1 cellular context compared by ENCODE assay signal in the genomic region with DNA sequence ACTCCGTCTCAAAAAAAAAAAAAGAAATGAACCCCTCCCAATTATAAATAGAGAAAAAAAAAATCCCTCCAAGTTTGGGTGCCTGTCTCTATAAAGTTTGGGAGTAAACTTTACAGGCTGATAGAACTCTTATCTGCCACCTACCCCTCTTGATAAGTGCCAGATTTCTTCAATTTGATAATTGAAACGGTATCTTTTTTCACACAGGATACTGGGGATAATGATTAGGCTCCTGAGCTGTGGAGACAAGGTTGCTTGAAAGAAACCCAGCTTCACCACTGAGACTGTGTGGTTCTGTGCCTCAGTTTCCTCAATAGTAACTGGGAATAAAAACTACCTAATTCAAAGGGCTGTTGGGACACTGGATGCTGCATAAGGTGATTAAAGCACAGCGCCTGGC.
TF ChIP-seq lines count a peak whose summit lies in the region.

No MANE protein-coding gene starts in this region.

TF ChIP-seq in WTC11, 78 proteins besides CTCF, POLR2A, EP300 and RAD21 (continued from another document):
- TF ChIP-seq, protein P1, sequence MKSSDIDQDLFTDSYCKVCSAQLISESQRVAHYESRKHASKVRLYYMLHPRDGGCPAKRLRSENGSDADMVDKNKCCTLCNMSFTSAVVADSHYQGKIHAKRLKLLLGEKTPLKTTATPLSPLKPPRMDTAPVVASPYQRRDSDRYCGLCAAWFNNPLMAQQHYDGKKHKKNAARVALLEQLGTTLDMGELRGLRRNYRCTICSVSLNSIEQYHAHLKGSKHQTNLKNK (CRISPR knock-in tag; IDR thresholded peaks at IDR 0.05), result no peak
- TF ChIP-seq ZNF232 (CRISPR knock-in tag; IDR thresholded peaks at IDR 0.05) (no peak), EMX1 (CRISPR knock-in tag; IDR thresholded peaks at IDR 0.05) (no peak), KAT7 (CRISPR knock-in tag; IDR thresholded peaks at IDR 0.05; ENCODE audit: borderline replicate concordance) (no peak), NFE2L1 (CRISPR knock-in tag; IDR thresholded peaks at IDR 0.05) (no peak)
- TF ChIP-seq, protein P2, sequence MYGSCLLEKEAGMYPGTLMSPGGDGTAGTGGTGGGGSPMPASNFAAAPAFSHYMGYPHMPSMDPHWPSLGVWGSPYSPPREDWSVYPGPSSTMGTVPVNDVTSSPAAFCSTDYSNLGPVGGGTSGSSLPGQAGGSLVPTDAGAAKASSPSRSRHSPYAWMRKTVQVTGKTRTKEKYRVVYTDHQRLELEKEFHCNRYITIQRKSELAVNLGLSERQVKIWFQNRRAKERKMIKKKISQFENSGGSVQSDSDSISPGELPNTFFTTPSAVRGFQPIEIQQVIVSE (CRISPR knock-in tag; IDR thresholded peaks at IDR 0.05; ENCODE audit: borderline replicate concordance), result no peak
- TF ChIP-seq, protein P3, sequence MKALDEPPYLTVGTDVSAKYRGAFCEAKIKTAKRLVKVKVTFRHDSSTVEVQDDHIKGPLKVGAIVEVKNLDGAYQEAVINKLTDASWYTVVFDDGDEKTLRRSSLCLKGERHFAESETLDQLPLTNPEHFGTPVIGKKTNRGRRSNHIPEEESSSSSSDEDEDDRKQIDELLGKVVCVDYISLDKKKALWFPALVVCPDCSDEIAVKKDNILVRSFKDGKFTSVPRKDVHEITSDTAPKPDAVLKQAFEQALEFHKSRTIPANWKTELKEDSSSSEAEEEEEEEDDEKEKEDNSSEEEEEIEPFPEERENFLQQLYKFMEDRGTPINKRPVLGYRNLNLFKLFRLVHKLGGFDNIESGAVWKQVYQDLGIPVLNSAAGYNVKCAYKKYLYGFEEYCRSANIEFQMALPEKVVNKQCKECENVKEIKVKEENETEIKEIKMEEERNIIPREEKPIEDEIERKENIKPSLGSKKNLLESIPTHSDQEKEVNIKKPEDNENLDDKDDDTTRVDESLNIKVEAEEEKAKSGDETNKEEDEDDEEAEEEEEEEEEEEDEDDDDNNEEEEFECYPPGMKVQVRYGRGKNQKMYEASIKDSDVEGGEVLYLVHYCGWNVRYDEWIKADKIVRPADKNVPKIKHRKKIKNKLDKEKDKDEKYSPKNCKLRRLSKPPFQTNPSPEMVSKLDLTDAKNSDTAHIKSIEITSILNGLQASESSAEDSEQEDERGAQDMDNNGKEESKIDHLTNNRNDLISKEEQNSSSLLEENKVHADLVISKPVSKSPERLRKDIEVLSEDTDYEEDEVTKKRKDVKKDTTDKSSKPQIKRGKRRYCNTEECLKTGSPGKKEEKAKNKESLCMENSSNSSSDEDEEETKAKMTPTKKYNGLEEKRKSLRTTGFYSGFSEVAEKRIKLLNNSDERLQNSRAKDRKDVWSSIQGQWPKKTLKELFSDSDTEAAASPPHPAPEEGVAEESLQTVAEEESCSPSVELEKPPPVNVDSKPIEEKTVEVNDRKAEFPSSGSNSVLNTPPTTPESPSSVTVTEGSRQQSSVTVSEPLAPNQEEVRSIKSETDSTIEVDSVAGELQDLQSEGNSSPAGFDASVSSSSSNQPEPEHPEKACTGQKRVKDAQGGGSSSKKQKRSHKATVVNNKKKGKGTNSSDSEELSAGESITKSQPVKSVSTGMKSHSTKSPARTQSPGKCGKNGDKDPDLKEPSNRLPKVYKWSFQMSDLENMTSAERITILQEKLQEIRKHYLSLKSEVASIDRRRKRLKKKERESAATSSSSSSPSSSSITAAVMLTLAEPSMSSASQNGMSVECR (CRISPR knock-in tag; IDR thresholded peaks at IDR 0.05; ENCODE audit: borderline replicate concordance), result no peak
- TF ChIP-seq, protein P4, sequence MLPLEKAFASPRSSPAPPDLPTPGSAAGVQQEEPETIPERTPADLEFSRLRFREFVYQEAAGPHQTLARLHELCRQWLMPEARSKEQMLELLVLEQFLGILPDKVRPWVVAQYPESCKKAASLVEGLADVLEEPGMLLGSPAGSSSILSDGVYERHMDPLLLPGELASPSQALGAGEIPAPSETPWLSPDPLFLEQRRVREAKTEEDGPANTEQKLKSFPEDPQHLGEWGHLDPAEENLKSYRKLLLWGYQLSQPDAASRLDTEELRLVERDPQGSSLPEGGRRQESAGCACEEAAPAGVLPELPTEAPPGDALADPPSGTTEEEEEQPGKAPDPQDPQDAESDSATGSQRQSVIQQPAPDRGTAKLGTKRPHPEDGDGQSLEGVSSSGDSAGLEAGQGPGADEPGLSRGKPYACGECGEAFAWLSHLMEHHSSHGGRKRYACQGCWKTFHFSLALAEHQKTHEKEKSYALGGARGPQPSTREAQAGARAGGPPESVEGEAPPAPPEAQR (CRISPR knock-in tag; IDR thresholded peaks at IDR 0.05), result no peak
- TF ChIP-seq, protein P5, sequence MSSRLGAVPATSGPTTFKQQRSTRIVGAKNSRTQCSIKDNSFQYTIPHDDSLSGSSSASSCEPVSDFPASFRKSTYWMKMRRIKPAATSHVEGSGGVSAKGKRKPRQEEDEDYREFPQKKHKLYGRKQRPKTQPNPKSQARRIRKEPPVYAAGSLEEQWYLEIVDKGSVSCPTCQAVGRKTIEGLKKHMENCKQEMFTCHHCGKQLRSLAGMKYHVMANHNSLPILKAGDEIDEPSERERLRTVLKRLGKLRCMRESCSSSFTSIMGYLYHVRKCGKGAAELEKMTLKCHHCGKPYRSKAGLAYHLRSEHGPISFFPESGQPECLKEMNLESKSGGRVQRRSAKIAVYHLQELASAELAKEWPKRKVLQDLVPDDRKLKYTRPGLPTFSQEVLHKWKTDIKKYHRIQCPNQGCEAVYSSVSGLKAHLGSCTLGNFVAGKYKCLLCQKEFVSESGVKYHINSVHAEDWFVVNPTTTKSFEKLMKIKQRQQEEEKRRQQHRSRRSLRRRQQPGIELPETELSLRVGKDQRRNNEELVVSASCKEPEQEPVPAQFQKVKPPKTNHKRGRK (CRISPR knock-in tag; IDR thresholded peaks at IDR 0.05; ENCODE audit: borderline replicate concordance), result no peak
- TF ChIP-seq, protein P6, sequence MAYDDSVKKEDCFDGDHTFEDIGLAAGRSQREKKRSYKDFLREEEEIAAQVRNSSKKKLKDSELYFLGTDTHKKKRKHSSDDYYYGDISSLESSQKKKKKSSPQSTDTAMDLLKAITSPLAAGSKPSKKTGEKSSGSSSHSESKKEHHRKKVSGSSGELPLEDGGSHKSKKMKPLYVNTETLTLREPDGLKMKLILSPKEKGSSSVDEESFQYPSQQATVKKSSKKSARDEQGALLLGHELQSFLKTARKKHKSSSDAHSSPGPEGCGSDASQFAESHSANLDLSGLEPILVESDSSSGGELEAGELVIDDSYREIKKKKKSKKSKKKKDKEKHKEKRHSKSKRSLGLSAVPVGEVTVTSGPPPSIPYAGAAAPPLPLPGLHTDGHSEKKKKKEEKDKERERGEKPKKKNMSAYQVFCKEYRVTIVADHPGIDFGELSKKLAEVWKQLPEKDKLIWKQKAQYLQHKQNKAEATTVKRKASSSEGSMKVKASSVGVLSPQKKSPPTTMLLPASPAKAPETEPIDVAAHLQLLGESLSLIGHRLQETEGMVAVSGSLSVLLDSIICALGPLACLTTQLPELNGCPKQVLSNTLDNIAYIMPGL (CRISPR knock-in tag; IDR thresholded peaks at IDR 0.05), result no peak
